10 cellular contexts compared by ENCODE assay signal in genomic region chr1:193123751-193124150, GRCh38. TPM values are rescaled to one million over a fixed set of nuclear protein-coding genes. Genes with fewer than 3 reads are reported as not detected.
DNase-seq lines count a peak whose midpoint lies in the region; ATAC-seq and TF ChIP-seq lines count a peak whose summit lies in the region.
"Had no signal": no experiment of that assay in that cellular context is flagged by ENCODE, and none has a peak within 500 bp of the region (broad histone marks: within the 10 kb centered on the region; RNA-seq: fewer than 3 reads in every experiment).

No MANE protein-coding gene starts in this region.

- BruUV-seq in Calu3 (replicated peaks; lab: Mats Ljungman, UMichigan), result no TSS peak

- intact Hi-C loops in Calu3 (cut with micrococcal nuclease; ENCODE audit: unreplicated experiment), result loop anchor here (2.0 to 5.0 kb wide), 4 partner anchors 19 to 651 kb away; partner anchors contain the start of genes GLRX2 and RGS2

- H3K4me1 Mint-ChIP-seq in Calu3 (ENCODE audit: low read depth, unreplicated experiment) (peaks cover 20% of the 10 kb centered on the region), nephron (peaks cover 20% of the 10 kb centered on the region)
- peaks cover 35% of the 10 kb centered on the region for H3K4me1 Mint-ChIP-seq in central memory CD8-positive, alpha-beta T cell

- no peaks in the 10 kb centered on the region for H3K27me3 Mint-ChIP-seq in Calu3 (ENCODE audit: unreplicated experiment)
- no peaks in the 10 kb centered on the region for H3K27me3 Mint-ChIP-seq in central memory CD8-positive, alpha-beta T cell
- H3K27me3 Mint-ChIP-seq in nephron (ENCODE audit: low read depth), result no peaks in the 10 kb centered on the region

- H3K4me3 Mint-ChIP-seq in Calu3 (ENCODE audit: low read depth, unreplicated experiment), result peak overlapping the region; percentile 80
- H3K4me3 Mint-ChIP-seq in central memory CD8-positive, alpha-beta T cell, result peak overlapping the region; percentile 91
- H3K4me3 Mint-ChIP-seq in nephron, result peak overlapping the region; percentile 96 to 97 (median 96)

- H3K4me3 ChIP-seq in MG63, result peak overlapping the region; percentile 96

- no peak for TF ChIP-seq POLR2A in GM18505 (IDR thresholded peaks at IDR 0.05; ENCODE audit: borderline replicate concordance, extremely low read depth, insufficient read depth, insufficient read length)

- no peaks in the 10 kb centered on the region for H3K27me3 ChIP-seq in MG63

- DNase-seq in Calu3, result no peak
- no peak for DNase-seq in MG63
- DNase-seq in central memory CD8-positive, alpha-beta T cell (ENCODE audit: low spot score in 2 of 2), result no peak
- DNase-seq in NCI-H1105 treated with DMSO at 0.1 percent for 48 hours (lab: John Stamatoyannopoulos, UW), result no peak
- no peak for DNase-seq in cortex of kidney (lab: John Stamatoyannopoulos, UW)
- DNase-seq: GOT3, KG1 had no signal

- CTCF ChIA-PET in Calu3 (lab: Charles Lee), result no interaction called here

- H3K27ac Mint-ChIP-seq in Calu3 (ENCODE audit: unreplicated experiment) (peak overlapping the region; percentile 84), nephron (peak overlapping the region in 2 of 3 experiments; percentile 35 to 43)
- H3K27ac Mint-ChIP-seq in central memory CD8-positive, alpha-beta T cell (ENCODE audit: low read depth), result peak overlapping the region; percentile 96

- H3K9me3 Mint-ChIP-seq in Calu3 (ENCODE audit: low read depth, unreplicated experiment), result no peaks in the 10 kb centered on the region
- H3K9me3 Mint-ChIP-seq in central memory CD8-positive, alpha-beta T cell, result no peaks in the 10 kb centered on the region
- H3K9me3 Mint-ChIP-seq in nephron, result no peaks in the 10 kb centered on the region

- H3K36me3 ChIP-seq in MG63, result peaks cover 31% of the 10 kb centered on the region

- no peak for TF ChIP-seq CTCF in Calu3 (IDR thresholded peaks at IDR 0.05; ENCODE audit: unreplicated experiment)
- TF ChIP-seq CTCF in nephron (IDR thresholded peaks at IDR 0.05; ENCODE audit: unreplicated experiment in 3 of 3), result no peak

- no peaks in the 10 kb centered on the region for H3K9me3 ChIP-seq in MG63

- H3K36me3 Mint-ChIP-seq in Calu3 (ENCODE audit: insufficient read depth, unreplicated experiment) (peaks cover 47% of the 10 kb centered on the region), nephron (ENCODE audit: low read depth) (peaks cover 23% of the 10 kb centered on the region)
- peaks cover 40% of the 10 kb centered on the region for H3K36me3 Mint-ChIP-seq in central memory CD8-positive, alpha-beta T cell (ENCODE audit: insufficient read depth)

- ATAC-seq in central memory CD8-positive, alpha-beta T cell (replicated peaks; ENCODE audit: extremely low read depth, poor library complexity, severe bottlenecking), result no peak
- ATAC-seq in GM18505 (IDR thresholded peaks at IDR 0.05; ENCODE audit: unreplicated experiment) (no peak), GM18858 (IDR thresholded peaks at IDR 0.05; ENCODE audit: unreplicated experiment) (no peak)

RNA-seq across cellular contexts. Expression of gene CDC73, which starts 1.9 kb away (rescaled TPM):
- total RNA-seq in Calu3 (2022), result 70.7 and 75.2 TPM in 2 replicates
- 19.8 and 26.5 TPM in 2 replicates for total RNA-seq in MG63 (2014; rRNA removed; shearing (Covaris generic); ENCODE audit: low replicate concordance)

RNA-seq across cellular contexts. Expression of gene GLRX2, which starts 18.5 kb away (rescaled TPM):
- total RNA-seq in Calu3 (2022), result 25.7 and 27.4 TPM in 2 replicates
- 58.9 and 161 TPM in 2 replicates for total RNA-seq in MG63 (2014; rRNA removed; shearing (Covaris generic); ENCODE audit: low replicate concordance)

Comparison
In these comparisons a context has a peak if more than half of its experiments do, and no peak if none do; other contexts are left out.
1. H3K27ac Mint-ChIP-seq: peak in every context shown above with its lines; median percentile 96 in central memory CD8-positive, alpha-beta T cell; 84 in Calu3; 39 in nephron.